Comparison of ENCODE assay signal across 2 cellular contexts in the genomic region with DNA sequence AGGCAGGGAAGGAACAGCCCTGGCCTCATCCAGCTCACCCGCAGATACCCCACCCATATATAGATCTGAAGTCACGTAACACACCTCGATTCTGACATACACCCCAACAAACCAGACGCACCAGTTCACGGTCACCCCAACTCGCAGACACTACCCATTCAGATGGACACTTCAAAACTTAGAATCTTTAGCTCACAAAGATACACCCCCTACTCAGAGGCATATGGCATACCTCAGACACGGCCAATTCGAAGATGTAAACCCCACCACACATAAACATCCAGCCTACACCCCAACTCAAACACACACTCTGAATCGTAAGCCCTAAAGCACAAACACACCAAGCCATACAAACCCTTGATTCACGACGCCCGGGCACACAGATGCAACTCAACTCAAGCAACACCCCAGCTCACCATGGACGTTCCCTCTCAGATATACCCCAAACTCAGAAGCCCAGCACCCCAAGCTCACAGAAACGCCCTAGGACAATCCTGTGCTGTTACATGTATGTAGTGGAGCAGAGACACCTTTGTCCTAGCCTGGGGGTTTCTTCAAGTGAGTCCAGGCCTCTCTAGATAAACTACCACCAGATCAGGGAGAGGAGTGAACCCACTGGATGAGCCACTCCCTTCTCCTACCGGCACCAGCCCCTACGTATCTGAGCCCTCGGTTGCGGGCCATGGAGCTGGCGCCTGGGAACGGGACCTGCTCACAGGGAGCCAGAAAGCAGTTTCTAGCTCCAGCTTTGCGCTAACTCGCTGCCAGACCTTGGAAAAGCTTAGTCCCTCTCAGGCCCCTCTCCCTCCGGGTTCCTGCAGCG.
TF ChIP-seq lines count a peak whose summit lies in the region.

No MANE protein-coding gene starts in this region.

TF ChIP-seq in SK-N-SH, 30 proteins besides CTCF, POLR2A, EP300 and RAD21 (continued from another document):
- TF ChIP-seq FOXJ3 (CRISPR knock-in tag; IDR thresholded peaks at IDR 0.05), result no peak
- TF ChIP-seq, protein P1, sequence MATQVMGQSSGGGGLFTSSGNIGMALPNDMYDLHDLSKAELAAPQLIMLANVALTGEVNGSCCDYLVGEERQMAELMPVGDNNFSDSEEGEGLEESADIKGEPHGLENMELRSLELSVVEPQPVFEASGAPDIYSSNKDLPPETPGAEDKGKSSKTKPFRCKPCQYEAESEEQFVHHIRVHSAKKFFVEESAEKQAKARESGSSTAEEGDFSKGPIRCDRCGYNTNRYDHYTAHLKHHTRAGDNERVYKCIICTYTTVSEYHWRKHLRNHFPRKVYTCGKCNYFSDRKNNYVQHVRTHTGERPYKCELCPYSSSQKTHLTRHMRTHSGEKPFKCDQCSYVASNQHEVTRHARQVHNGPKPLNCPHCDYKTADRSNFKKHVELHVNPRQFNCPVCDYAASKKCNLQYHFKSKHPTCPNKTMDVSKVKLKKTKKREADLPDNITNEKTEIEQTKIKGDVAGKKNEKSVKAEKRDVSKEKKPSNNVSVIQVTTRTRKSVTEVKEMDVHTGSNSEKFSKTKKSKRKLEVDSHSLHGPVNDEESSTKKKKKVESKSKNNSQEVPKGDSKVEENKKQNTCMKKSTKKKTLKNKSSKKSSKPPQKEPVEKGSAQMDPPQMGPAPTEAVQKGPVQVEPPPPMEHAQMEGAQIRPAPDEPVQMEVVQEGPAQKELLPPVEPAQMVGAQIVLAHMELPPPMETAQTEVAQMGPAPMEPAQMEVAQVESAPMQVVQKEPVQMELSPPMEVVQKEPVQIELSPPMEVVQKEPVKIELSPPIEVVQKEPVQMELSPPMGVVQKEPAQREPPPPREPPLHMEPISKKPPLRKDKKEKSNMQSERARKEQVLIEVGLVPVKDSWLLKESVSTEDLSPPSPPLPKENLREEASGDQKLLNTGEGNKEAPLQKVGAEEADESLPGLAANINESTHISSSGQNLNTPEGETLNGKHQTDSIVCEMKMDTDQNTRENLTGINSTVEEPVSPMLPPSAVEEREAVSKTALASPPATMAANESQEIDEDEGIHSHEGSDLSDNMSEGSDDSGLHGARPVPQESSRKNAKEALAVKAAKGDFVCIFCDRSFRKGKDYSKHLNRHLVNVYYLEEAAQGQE (IDR thresholded peaks at IDR 0.05; ENCODE audit: low read depth, low read length), result no peak
- no peak for TF ChIP-seq FOSL2 (IDR thresholded peaks at IDR 0.05; ENCODE audit: borderline replicate concordance, low read depth)
- TF ChIP-seq RCOR1 (IDR thresholded peaks at IDR 0.05; ENCODE audit: low read length), result no peak
- TF ChIP-seq FOXM1 (IDR thresholded peaks at IDR 0.05; ENCODE audit: low read depth), result no peak
- no peak for TF ChIP-seq JUND (IDR thresholded peaks at IDR 0.05)
- no peak for TF ChIP-seq ELF1 (IDR thresholded peaks at IDR 0.05)
- no peak for TF ChIP-seq EZH2phosphoT487 (IDR thresholded peaks at IDR 0.05; ENCODE audit: borderline replicate concordance, low read depth)
- TF ChIP-seq, protein P2, sequence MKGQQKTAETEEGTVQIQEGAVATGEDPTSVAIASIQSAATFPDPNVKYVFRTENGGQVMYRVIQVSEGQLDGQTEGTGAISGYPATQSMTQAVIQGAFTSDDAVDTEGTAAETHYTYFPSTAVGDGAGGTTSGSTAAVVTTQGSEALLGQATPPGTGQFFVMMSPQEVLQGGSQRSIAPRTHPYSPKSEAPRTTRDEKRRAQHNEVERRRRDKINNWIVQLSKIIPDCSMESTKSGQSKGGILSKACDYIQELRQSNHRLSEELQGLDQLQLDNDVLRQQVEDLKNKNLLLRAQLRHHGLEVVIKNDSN (IDR thresholded peaks at IDR 0.05; ENCODE audit: borderline replicate concordance, low read depth), result no peak
- TF ChIP-seq, protein P3, sequence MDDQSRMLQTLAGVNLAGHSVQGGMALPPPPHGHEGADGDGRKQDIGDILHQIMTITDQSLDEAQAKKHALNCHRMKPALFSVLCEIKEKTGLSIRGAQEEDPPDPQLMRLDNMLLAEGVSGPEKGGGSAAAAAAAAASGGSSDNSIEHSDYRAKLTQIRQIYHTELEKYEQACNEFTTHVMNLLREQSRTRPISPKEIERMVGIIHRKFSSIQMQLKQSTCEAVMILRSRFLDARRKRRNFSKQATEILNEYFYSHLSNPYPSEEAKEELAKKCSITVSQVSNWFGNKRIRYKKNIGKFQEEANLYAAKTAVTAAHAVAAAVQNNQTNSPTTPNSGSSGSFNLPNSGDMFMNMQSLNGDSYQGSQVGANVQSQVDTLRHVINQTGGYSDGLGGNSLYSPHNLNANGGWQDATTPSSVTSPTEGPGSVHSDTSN (IDR thresholded peaks at IDR 0.05), result no peak
- TF ChIP-seq SMC3 (IDR thresholded peaks at IDR 0.05; ENCODE audit: low read depth, low read length), result no peak
- TF ChIP-seq TEAD4 (IDR thresholded peaks at IDR 0.05; ENCODE audit: borderline replicate concordance, insufficient read depth), result no peak

TF ChIP-seq in SK-N-SH treated with all-trans-retinoic acid at 6 μM for 48 hours, 23 proteins besides CTCF, POLR2A, EP300 and RAD21 (continued from another document):
- TF ChIP-seq, protein P4, sequence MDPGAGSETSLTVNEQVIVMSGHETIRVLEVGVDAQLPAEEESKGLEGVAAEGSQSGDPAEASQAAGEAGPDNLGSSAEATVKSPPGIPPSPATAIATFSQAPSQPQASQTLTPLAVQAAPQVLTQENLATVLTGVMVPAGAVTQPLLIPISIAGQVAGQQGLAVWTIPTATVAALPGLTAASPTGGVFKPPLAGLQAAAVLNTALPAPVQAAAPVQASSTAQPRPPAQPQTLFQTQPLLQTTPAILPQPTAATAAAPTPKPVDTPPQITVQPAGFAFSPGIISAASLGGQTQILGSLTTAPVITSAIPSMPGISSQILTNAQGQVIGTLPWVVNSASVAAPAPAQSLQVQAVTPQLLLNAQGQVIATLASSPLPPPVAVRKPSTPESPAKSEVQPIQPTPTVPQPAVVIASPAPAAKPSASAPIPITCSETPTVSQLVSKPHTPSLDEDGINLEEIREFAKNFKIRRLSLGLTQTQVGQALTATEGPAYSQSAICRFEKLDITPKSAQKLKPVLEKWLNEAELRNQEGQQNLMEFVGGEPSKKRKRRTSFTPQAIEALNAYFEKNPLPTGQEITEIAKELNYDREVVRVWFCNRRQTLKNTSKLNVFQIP (CRISPR knock-in tag; IDR thresholded peaks at IDR 0.05; ENCODE audit: borderline replicate concordance, low read depth), result no peak
- TF ChIP-seq PPARA (CRISPR knock-in tag; IDR thresholded peaks at IDR 0.05; ENCODE audit: borderline replicate concordance) (no peak), ARNTL (CRISPR knock-in tag; IDR thresholded peaks at IDR 0.05; ENCODE audit: borderline replicate concordance, low read depth) (no peak), RARB (CRISPR knock-in tag; IDR thresholded peaks at IDR 0.05) (no peak), ZC3H10 (CRISPR knock-in tag; IDR thresholded peaks at IDR 0.05) (no peak), GLIS3 (CRISPR knock-in tag; IDR thresholded peaks at IDR 0.05) (no peak), TOX (CRISPR knock-in tag; IDR thresholded peaks at IDR 0.05; ENCODE audit: borderline replicate concordance) (no peak), CSDC2 (CRISPR knock-in tag; IDR thresholded peaks at IDR 0.05) (no peak), TCF4 (CRISPR knock-in tag; IDR thresholded peaks at IDR 0.05; ENCODE audit: borderline replicate concordance) (no peak), ZNF8 (CRISPR knock-in tag; IDR thresholded peaks at IDR 0.05) (no peak), OSR1 (CRISPR knock-in tag; IDR thresholded peaks at IDR 0.05) (no peak), ISL1 (CRISPR knock-in tag; IDR thresholded peaks at IDR 0.05) (no peak), ZNF70 (CRISPR knock-in tag; IDR thresholded peaks at IDR 0.05) (no peak), ZNF565 (CRISPR knock-in tag; conservative IDR thresholded peaks at IDR 0.05; ENCODE audit: low read depth) (no peak)
- TF ChIP-seq, protein P5, sequence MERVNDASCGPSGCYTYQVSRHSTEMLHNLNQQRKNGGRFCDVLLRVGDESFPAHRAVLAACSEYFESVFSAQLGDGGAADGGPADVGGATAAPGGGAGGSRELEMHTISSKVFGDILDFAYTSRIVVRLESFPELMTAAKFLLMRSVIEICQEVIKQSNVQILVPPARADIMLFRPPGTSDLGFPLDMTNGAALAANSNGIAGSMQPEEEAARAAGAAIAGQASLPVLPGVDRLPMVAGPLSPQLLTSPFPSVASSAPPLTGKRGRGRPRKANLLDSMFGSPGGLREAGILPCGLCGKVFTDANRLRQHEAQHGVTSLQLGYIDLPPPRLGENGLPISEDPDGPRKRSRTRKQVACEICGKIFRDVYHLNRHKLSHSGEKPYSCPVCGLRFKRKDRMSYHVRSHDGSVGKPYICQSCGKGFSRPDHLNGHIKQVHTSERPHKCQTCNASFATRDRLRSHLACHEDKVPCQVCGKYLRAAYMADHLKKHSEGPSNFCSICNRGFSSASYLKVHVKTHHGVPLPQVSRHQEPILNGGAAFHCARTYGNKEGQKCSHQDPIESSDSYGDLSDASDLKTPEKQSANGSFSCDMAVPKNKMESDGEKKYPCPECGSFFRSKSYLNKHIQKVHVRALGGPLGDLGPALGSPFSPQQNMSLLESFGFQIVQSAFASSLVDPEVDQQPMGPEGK (CRISPR knock-in tag; IDR thresholded peaks at IDR 0.05; ENCODE audit: borderline replicate concordance), result no peak
- TF ChIP-seq, protein P6, sequence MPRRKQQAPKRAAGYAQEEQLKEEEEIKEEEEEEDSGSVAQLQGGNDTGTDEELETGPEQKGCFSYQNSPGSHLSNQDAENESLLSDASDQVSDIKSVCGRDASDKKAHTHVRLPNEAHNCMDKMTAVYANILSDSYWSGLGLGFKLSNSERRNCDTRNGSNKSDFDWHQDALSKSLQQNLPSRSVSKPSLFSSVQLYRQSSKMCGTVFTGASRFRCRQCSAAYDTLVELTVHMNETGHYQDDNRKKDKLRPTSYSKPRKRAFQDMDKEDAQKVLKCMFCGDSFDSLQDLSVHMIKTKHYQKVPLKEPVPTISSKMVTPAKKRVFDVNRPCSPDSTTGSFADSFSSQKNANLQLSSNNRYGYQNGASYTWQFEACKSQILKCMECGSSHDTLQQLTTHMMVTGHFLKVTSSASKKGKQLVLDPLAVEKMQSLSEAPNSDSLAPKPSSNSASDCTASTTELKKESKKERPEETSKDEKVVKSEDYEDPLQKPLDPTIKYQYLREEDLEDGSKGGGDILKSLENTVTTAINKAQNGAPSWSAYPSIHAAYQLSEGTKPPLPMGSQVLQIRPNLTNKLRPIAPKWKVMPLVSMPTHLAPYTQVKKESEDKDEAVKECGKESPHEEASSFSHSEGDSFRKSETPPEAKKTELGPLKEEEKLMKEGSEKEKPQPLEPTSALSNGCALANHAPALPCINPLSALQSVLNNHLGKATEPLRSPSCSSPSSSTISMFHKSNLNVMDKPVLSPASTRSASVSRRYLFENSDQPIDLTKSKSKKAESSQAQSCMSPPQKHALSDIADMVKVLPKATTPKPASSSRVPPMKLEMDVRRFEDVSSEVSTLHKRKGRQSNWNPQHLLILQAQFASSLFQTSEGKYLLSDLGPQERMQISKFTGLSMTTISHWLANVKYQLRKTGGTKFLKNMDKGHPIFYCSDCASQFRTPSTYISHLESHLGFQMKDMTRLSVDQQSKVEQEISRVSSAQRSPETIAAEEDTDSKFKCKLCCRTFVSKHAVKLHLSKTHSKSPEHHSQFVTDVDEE (CRISPR knock-in tag; IDR thresholded peaks at IDR 0.05), result no peak
- TF ChIP-seq, protein P7, sequence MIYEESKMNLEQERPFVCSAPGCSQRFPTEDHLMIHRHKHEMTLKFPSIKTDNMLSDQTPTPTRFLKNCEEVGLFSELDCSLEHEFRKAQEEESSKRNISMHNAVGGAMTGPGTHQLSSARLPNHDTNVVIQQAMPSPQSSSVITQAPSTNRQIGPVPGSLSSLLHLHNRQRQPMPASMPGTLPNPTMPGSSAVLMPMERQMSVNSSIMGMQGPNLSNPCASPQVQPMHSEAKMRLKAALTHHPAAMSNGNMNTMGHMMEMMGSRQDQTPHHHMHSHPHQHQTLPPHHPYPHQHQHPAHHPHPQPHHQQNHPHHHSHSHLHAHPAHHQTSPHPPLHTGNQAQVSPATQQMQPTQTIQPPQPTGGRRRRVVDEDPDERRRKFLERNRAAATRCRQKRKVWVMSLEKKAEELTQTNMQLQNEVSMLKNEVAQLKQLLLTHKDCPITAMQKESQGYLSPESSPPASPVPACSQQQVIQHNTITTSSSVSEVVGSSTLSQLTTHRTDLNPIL (CRISPR knock-in tag; IDR thresholded peaks at IDR 0.05; ENCODE audit: low read depth), result no peak
